8 cellular contexts compared by ENCODE assay signal in the genomic region with DNA sequence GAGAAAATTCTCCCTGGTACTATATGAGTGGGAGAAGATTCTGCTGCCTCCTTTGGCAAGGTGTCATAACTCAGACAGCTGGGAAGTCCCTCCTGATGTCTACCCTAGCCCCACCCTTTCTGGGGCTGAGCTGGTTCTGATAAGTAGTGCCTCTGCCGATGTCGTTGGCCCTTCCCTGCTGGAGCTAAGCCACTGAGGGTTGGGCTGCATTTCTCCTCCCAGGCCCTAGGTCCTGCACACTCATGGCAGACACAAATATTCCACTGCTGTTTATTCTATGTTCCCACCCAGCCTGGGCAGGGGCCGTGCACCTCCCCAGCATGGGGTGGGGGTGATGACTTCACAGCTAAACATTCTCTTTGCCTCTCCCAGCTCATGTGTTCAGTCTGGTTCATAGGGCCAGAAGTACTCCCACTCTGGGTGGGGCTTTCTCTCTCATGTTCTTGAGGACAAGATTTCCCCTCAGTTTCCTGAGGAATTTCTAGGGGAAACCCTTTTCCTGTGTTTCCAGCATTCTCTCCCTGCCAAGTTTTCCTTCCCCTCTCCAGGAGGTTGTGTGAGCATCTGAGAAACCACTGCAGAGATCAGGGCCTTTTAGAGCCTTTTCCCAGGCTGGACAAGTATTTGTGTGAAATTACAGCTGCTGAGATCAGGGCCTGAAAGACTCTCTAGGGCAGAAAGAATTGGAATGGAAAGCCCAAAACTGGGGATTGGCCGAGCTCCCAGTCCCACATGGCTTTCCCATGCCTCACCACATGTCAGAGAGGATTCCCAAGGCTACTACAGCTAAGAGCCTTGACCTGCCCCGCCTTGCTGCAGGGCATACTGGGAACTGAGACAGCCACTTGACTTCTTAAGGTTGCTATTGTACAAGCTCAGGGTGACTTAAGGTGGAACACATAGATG.
DNase-seq lines count a peak whose midpoint lies in the region; ATAC-seq and TF ChIP-seq lines count a peak whose summit lies in the region.

No MANE protein-coding gene starts in this region.

- peak; percentile 33 for DNase-seq in GOT3 (lab: John Stamatoyannopoulos, UW)
- no peak for DNase-seq in natural killer cell
- no peak for DNase-seq in AML-193 (lab: John Stamatoyannopoulos, UW)
- no peak for DNase-seq in putamen (ENCODE audit: low spot score)

- H3K27ac Mint-ChIP-seq in natural killer cell, result peak overlapping the region; percentile 67 to 76

- no peaks in the 10 kb centered on the region for H3K36me3 ChIP-seq in esophagus (ENCODE audit: control insufficient read depth in 2 of 2, insufficient read depth in 2 of 2, low read length in 1 of 2)

- ATAC-seq in SK-N-SH treated with all-trans-retinoic acid at 6 μM for 48 hours (peak; percentile 94), natural killer cell (peak; percentile 34 to 54 (median 52)), GM19324 (IDR thresholded peaks at IDR 0.05; ENCODE audit: low FRiP score, unreplicated experiment) (no peak), GM18861 (IDR thresholded peaks at IDR 0.05; ENCODE audit: unreplicated experiment) (no peak)

- peak overlapping the region; percentile 94 to 96 for H3K27ac ChIP-seq in esophagus (ENCODE audit: low read depth in 2 of 2, low read length in 1 of 2)

- no peaks in the 10 kb centered on the region for H3K9me3 ChIP-seq in esophagus (ENCODE audit: control insufficient read depth in 2 of 2, insufficient read depth in 1 of 2, low read depth in 1 of 2, low read length in 1 of 2)

- H3K4me3 Mint-ChIP-seq in natural killer cell, result peak overlapping the region; percentile 51

- intact Hi-C loops in natural killer cell (cut with micrococcal nuclease), result no loop called here

- WGBS in esophagus, 2 donors, result 14 to 21% methylated on average over 5 of the region's 5 CpGs

- H3K4me1 ChIP-seq in esophagus (ENCODE audit: control insufficient read depth in 2 of 2, insufficient read depth in 2 of 2, low read length in 1 of 2), result peaks cover 4 to 21% of the 10 kb centered on the region in 2 donors

- no peaks in the 10 kb centered on the region for H3K27me3 ChIP-seq in esophagus (ENCODE audit: control insufficient read depth in 1 of 2, insufficient read depth in 2 of 2, low read length in 2 of 2)

- H3K4me1 Mint-ChIP-seq in natural killer cell, result peaks cover 80 to 81% of the 10 kb centered on the region in 2 donors

- TF ChIP-seq CTCF in natural killer cell (IDR thresholded peaks at IDR 0.05), result no peak

- H3K9me3 Mint-ChIP-seq in natural killer cell, result no peaks in the 10 kb centered on the region

- H3K4me3 ChIP-seq in esophagus (ENCODE audit: low read depth in 1 of 2, low read length in 2 of 2), result no peak overlapping the region

- H3K27me3 Mint-ChIP-seq in natural killer cell (ENCODE audit: low read depth in 2 of 2), result no peaks in the 10 kb centered on the region

- H3K36me3 Mint-ChIP-seq in natural killer cell, result no peaks in the 10 kb centered on the region

TF ChIP-seq in SK-N-SH treated with all-trans-retinoic acid at 6 μM for 48 hours, 23 proteins besides CTCF, POLR2A, EP300 and RAD21:
- TF ChIP-seq, protein P1, sequence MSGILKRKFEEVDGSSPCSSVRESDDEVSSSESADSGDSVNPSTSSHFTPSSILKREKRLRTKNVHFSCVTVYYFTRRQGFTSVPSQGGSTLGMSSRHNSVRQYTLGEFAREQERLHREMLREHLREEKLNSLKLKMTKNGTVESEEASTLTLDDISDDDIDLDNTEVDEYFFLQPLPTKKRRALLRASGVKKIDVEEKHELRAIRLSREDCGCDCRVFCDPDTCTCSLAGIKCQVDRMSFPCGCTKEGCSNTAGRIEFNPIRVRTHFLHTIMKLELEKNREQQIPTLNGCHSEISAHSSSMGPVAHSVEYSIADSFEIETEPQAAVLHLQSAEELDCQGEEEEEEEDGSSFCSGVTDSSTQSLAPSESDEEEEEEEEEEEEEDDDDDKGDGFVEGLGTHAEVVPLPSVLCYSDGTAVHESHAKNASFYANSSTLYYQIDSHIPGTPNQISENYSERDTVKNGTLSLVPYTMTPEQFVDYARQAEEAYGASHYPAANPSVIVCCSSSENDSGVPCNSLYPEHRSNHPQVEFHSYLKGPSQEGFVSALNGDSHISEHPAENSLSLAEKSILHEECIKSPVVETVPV (CRISPR knock-in tag; IDR thresholded peaks at IDR 0.05), result no peak
- TF ChIP-seq, protein P2, sequence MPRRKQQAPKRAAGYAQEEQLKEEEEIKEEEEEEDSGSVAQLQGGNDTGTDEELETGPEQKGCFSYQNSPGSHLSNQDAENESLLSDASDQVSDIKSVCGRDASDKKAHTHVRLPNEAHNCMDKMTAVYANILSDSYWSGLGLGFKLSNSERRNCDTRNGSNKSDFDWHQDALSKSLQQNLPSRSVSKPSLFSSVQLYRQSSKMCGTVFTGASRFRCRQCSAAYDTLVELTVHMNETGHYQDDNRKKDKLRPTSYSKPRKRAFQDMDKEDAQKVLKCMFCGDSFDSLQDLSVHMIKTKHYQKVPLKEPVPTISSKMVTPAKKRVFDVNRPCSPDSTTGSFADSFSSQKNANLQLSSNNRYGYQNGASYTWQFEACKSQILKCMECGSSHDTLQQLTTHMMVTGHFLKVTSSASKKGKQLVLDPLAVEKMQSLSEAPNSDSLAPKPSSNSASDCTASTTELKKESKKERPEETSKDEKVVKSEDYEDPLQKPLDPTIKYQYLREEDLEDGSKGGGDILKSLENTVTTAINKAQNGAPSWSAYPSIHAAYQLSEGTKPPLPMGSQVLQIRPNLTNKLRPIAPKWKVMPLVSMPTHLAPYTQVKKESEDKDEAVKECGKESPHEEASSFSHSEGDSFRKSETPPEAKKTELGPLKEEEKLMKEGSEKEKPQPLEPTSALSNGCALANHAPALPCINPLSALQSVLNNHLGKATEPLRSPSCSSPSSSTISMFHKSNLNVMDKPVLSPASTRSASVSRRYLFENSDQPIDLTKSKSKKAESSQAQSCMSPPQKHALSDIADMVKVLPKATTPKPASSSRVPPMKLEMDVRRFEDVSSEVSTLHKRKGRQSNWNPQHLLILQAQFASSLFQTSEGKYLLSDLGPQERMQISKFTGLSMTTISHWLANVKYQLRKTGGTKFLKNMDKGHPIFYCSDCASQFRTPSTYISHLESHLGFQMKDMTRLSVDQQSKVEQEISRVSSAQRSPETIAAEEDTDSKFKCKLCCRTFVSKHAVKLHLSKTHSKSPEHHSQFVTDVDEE (CRISPR knock-in tag; IDR thresholded peaks at IDR 0.05), result no peak
- TF ChIP-seq OSR1 (CRISPR knock-in tag; IDR thresholded peaks at IDR 0.05), result no peak
- no peak for TF ChIP-seq ESRRG (CRISPR knock-in tag; IDR thresholded peaks at IDR 0.05)
- TF ChIP-seq, protein P3, sequence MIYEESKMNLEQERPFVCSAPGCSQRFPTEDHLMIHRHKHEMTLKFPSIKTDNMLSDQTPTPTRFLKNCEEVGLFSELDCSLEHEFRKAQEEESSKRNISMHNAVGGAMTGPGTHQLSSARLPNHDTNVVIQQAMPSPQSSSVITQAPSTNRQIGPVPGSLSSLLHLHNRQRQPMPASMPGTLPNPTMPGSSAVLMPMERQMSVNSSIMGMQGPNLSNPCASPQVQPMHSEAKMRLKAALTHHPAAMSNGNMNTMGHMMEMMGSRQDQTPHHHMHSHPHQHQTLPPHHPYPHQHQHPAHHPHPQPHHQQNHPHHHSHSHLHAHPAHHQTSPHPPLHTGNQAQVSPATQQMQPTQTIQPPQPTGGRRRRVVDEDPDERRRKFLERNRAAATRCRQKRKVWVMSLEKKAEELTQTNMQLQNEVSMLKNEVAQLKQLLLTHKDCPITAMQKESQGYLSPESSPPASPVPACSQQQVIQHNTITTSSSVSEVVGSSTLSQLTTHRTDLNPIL (CRISPR knock-in tag; IDR thresholded peaks at IDR 0.05; ENCODE audit: low read depth), result no peak
- TF ChIP-seq, protein P4, sequence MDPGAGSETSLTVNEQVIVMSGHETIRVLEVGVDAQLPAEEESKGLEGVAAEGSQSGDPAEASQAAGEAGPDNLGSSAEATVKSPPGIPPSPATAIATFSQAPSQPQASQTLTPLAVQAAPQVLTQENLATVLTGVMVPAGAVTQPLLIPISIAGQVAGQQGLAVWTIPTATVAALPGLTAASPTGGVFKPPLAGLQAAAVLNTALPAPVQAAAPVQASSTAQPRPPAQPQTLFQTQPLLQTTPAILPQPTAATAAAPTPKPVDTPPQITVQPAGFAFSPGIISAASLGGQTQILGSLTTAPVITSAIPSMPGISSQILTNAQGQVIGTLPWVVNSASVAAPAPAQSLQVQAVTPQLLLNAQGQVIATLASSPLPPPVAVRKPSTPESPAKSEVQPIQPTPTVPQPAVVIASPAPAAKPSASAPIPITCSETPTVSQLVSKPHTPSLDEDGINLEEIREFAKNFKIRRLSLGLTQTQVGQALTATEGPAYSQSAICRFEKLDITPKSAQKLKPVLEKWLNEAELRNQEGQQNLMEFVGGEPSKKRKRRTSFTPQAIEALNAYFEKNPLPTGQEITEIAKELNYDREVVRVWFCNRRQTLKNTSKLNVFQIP (CRISPR knock-in tag; IDR thresholded peaks at IDR 0.05; ENCODE audit: borderline replicate concordance, low read depth), result no peak
- no peak for TF ChIP-seq RARB (CRISPR knock-in tag; IDR thresholded peaks at IDR 0.05)
- TF ChIP-seq ZNF8 (CRISPR knock-in tag; IDR thresholded peaks at IDR 0.05), result no peak
- no peak for TF ChIP-seq SNAI2 (CRISPR knock-in tag; IDR thresholded peaks at IDR 0.05)
- TF ChIP-seq ISL1 (CRISPR knock-in tag; IDR thresholded peaks at IDR 0.05), result no peak

Comparison
In these comparisons a context has a peak if more than half of its experiments do, and no peak if none do; other contexts are left out.
1. ATAC-seq: peak in SK-N-SH treated with all-trans-retinoic acid at 6 μM for 48 hours (single experiment) and natural killer cell (3 of 3); none in GM19324 (single experiment) and GM18861 (single experiment).